13 cellular contexts compared by ENCODE assay signal in the genomic region with DNA sequence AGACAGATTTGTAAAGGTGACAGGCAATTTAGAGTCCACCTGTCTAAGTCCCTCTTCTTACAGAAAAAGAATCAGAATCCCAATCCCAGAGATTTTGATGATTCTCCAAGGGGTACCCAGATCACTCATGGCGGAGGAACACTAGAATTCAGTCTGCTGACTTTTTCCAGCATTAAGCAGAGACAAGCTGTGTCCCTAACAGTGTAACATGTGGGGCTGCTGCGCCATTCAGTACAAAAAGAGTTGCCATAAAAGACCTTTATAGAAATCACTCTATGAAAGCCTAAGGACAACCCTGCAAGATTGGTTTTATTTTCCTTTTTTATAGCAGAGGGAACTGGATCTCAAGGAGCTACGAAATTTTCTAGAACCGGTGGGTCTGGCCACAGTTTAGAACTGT. TPM values are rescaled to one million over a fixed set of nuclear protein-coding genes. Genes with fewer than 3 reads are reported as not detected.
A peak's percentile ranks its signal among the peaks of the same experiment; 100 is the strongest.
DNase-seq lines count a peak whose midpoint lies in the region; ATAC-seq, FAIRE-seq and TF ChIP-seq lines count a peak whose summit lies in the region.
"Had no signal": no experiment of that assay in that cellular context is flagged by ENCODE, and none has a peak within 500 bp of the region (broad histone marks: within the 10 kb centered on the region; RNA-seq: fewer than 3 reads in every experiment).

No MANE protein-coding gene starts in this region.

- H3K27me3 ChIP-seq in GM12878 (replicated peaks in 1 of 2; ENCODE audit: control insufficient read depth in 2 of 2, insufficient read depth in 2 of 2, low read length in 1 of 2) (no peaks in the 10 kb centered on the region), hepatocyte (no peaks in the 10 kb centered on the region)

- RAD21 ChIA-PET in GM12878 (lab: Charles Lee; ENCODE audit: unreplicated experiment): no interaction called here

- H2AFZ ChIP-seq in GM12878 (ENCODE audit: control insufficient read depth, low read depth, low read length) (peak overlapping the region; percentile 50), hepatocyte (no peak overlapping the region)

- no peak for TF ChIP-seq POLR2A in GM12878 (IDR thresholded peaks at IDR 0.05; ENCODE audit: low read depth, low read length)

- peak overlapping the region; percentile 67 for H3K4me3 ChIP-seq in GM12864 (ENCODE audit: low read depth, low read length)
- peak overlapping the region; percentile 80 for H3K4me3 ChIP-seq in GM12878
- no peak overlapping the region for H3K4me3 ChIP-seq in hepatocyte

- H3K4me2 ChIP-seq in GM12878 (ENCODE audit: control insufficient read depth, insufficient read depth) (peak overlapping the region; percentile 66), hepatocyte (no peak overlapping the region)

- CTCF ChIA-PET in GM12878 (lab: Yijun Ruan, JAX): interaction anchor here (1.2 kb wide), 1 partner anchor 66 kb away, joined by 4 read pairs; no protein-coding TSS in a partner anchor

- ATAC-seq in GM21619 (IDR thresholded peaks at IDR 0.05; ENCODE audit: unreplicated experiment) (peak; percentile 12), GM12878 (peak; percentile 54), HG03565 (IDR thresholded peaks at IDR 0.05; ENCODE audit: unreplicated experiment) (no peak)
- ATAC-seq: HCT116 had no signal

- H3K9me3 ChIP-seq in GM12878 (replicated peaks; ENCODE audit: control insufficient read depth, insufficient read depth, low read length) (peaks cover 6% of the 10 kb centered on the region; the same call in 1 of the 3 replicates), hepatocyte (ENCODE audit: low read depth) (no peaks in the 10 kb centered on the region)

- intact Hi-C loops in GM12878 (cut with micrococcal nuclease; ENCODE audit: unreplicated experiment): no loop called here

- SMC1A ChIA-PET in GM12878 (lab: Charles Lee; ENCODE audit: uncharacterized antibody, unreplicated experiment): interaction anchor here (0.8 to 1.3 kb wide), 2 partner anchors 153 to 239 kb away, joined by 3 to 4 read pairs; no protein-coding TSS in a partner anchor

- TF ChIP-seq CTCF in GM12864 (IDR thresholded peaks at IDR 0.05; ENCODE audit: low read depth, low read length, missing control alignments) (no peak), GM12878 (IDR thresholded peaks at IDR 0.05 in 2 of 3, conservative IDR thresholded peaks at IDR 0.05 in 1 of 3; ENCODE audit: control insufficient read depth in 2 of 3, extremely low read depth in 1 of 3, insufficient read depth in 1 of 3, low read depth in 3 of 3, low read length in 3 of 3) (no peak), hepatocyte (IDR thresholded peaks at IDR 0.05; ENCODE audit: poor library complexity) (no peak)

- in situ Hi-C loops in GM12878 (cut with MboI): no loop called here

- H3K79me2 ChIP-seq in GM12878 (ENCODE audit: control insufficient read depth, insufficient read depth, low read length) (peaks cover 26% of the 10 kb centered on the region), hepatocyte (no peaks in the 10 kb centered on the region)

- no peak for TF ChIP-seq EP300 in GM12878 (IDR thresholded peaks at IDR 0.05; ENCODE audit: borderline replicate concordance in 1 of 2, control insufficient read depth in 1 of 2, low read depth in 2 of 2, low read length in 2 of 2)

- TF ChIP-seq RAD21 in GM12878 (IDR thresholded peaks at IDR 0.05; ENCODE audit: insufficient read depth, low read depth, low read length): no peak

- H4K20me1 ChIP-seq in GM12878 (ENCODE audit: control insufficient read depth, insufficient read depth): no peaks in the 10 kb centered on the region
- H4K20me1 ChIP-seq in hepatocyte (ENCODE audit: insufficient read depth, poor library complexity, severe bottlenecking): no peaks in the 10 kb centered on the region

- H3K27ac ChIP-seq in GM12878 (ENCODE audit: control insufficient read depth, insufficient read depth): peak overlapping the region; percentile 63
- no peak overlapping the region for H3K27ac ChIP-seq in hepatocyte

- no peaks in the 10 kb centered on the region; the same call in 1 of the 2 replicates for H3K4me1 ChIP-seq in GM12878 (ENCODE audit: control insufficient read depth, insufficient read depth, low read length)
- H3K4me1 ChIP-seq in hepatocyte (ENCODE audit: insufficient read depth): peaks cover 3% of the 10 kb centered on the region

- H3K9ac ChIP-seq in GM12878 (ENCODE audit: control insufficient read depth, insufficient read depth, low read length): peak overlapping the region; percentile 72

- BruUV-seq in GM12878 (replicated peaks; lab: Mats Ljungman, UMichigan): no TSS peak

- 0% methylated on average over 4 of the region's 4 CpGs for WGBS in GM12878 (ENCODE audit: insufficient coverage, insufficient replicate concordance, low lambda C conversion rate, missing lambda C conversion rate)
- 86% methylated on average over 4 of the region's 4 CpGs for WGBS in hepatocyte (ENCODE audit: low lambda C conversion rate, missing lambda C conversion rate)

- H3K36me3 ChIP-seq in GM12878 (ENCODE audit: control insufficient read depth in 2 of 2, insufficient read depth in 2 of 2, low read length in 1 of 2) (no peaks in the 10 kb centered on the region; a peak in 1 of 4 replicates), hepatocyte (replicated peaks; ENCODE audit: insufficient read depth, low read depth) (no peaks in the 10 kb centered on the region)

- FAIRE-seq in GM12878 (lab: Jason Lieb, UNC): no peak
- FAIRE-seq: RCC 7860 had no signal

- POLR2A ChIA-PET in GM12878 (lab: Charles Lee): no interaction called here

- no peaks in the 10 kb centered on the region for H3K9me2 ChIP-seq in hepatocyte (replicated peaks; ENCODE audit: insufficient read depth)

- DNase-seq in GM12864 (ENCODE audit: low read depth) (no peak), GM12878 (ENCODE audit: low read depth, low spot score) (no peak), pons (ENCODE audit: low spot score) (peak; percentile 9), OCI-M2 (lab: John Stamatoyannopoulos, UW; ENCODE audit: unreplicated experiment) (no peak), hepatocyte (ENCODE audit: low spot score) (no peak), cerebellar cortex (ENCODE audit: low spot score) (no peak)
- DNase-seq: DMS53 had no signal

TF ChIP-seq in GM12878, 131 proteins besides CTCF, POLR2A, EP300 and RAD21 (continues in another document):
- TF ChIP-seq SMAD5 (IDR thresholded peaks at IDR 0.05; ENCODE audit: low read depth) (no peak), SPI1 (IDR thresholded peaks at IDR 0.05; ENCODE audit: borderline replicate concordance, insufficient read depth, low read depth, low read length) (no peak)

RNA-seq across cellular contexts. Expression of gene GIMAP7, which starts 0.6 kb away (rescaled TPM):
- total RNA-seq in GM12878 (2013; cell fraction: nucleolus; rRNA removed): 0.42 TPM in 1 of 2 replicates, not detected in the other
- total RNA-seq in GM12878 (2014; rRNA removed) (2.7 and 2.8 TPM in 2 replicates), GM12878 (2014; rRNA removed; fragmentation: Illumina TruSeq; extraction: Trizol) (4.5 and 5.1 TPM in 2 replicates), GM12878 (2021) (3.4 and 3.9 TPM in 2 replicates), hepatocyte (0.12 and 0.33 TPM in 2 replicates)
- polyA plus RNA-seq in GM12878 (2011; ENCODE audit: low read depth): 6.3 TPM
- polyA plus RNA-seq in GM12878 (2011; rRNA removed) (4.9 and 7.4 TPM in 2 replicates), GM12878 (2014; fragmentation: Illumina TruSeq; extraction: Trizol) (7.4 and 10.2 TPM in 2 replicates), GM12878 (2014; fragmentation: Nextera tagmentation; extraction: Ambion mirVana) (10 to 100 TPM; 14.1 to 16.6 TPM), GM12878 (2014; rRNA removed) (3.5 and 3.7 TPM in 2 replicates), GM12878 (2016; fragmentation: Nextera tagmentation; extraction: Ambion mirVana) (1 to 10 TPM; 5.8 to 6.8 TPM), hepatocyte (0.19 and 0.28 TPM in 2 replicates)
- 4.9 and 5.4 TPM in 2 replicates for polyA plus RNA-seq in GM12878 (2011; cell fraction: cytosol; rRNA removed)
- 3.0 and 3.2 TPM in 2 replicates for polyA plus RNA-seq in GM12878 (2011; cell fraction: nucleus; rRNA removed)
- polyA plus RNA-seq in GM12878 (2012): 7.0 and 9.8 TPM in 2 replicates
- polyA minus RNA-seq in GM12878 (2011; rRNA and poly(A)+ RNA removed): 3.1 and 4.6 TPM in 2 replicates
- 2.0 and 2.5 TPM in 2 replicates for polyA minus RNA-seq in GM12878 (2011; cell fraction: cytosol; rRNA and poly(A)+ RNA removed)
- polyA minus RNA-seq in GM12878 (2011; cell fraction: nucleus; rRNA and poly(A)+ RNA removed): 1.9 and 2.1 TPM in 2 replicates
- total RNA-seq: fibroblast of lung had no signal
- polyA plus RNA-seq: fibroblast of lung, neural cell had no signal

RNA-seq across cellular contexts. Expression of gene GIMAP4, which starts 51.9 kb away (rescaled TPM):
- 0.32 and 0.33 TPM in 2 replicates for total RNA-seq in GM12878 (2013; cell fraction: nucleolus; rRNA removed)
- total RNA-seq in GM12878 (2014; rRNA removed) (0.11 and 0.98 TPM in 2 replicates), GM12878 (2014; rRNA removed; fragmentation: Illumina TruSeq; extraction: Trizol) (0.28 and 0.40 TPM in 2 replicates), GM12878 (2021) (0.54 and 1.0 TPM in 2 replicates), hepatocyte (0.63 and 1.8 TPM in 2 replicates)
- polyA plus RNA-seq in GM12878 (2011; ENCODE audit: low read depth): 1.4 TPM
- polyA plus RNA-seq in GM12878 (2011; rRNA removed) (1.5 and 2.5 TPM in 2 replicates), GM12878 (2014; fragmentation: Illumina TruSeq; extraction: Trizol) (0.43 and 1.5 TPM in 2 replicates), GM12878 (2014; fragmentation: Nextera tagmentation; extraction: Ambion mirVana) (under 1 TPM in 1 of 2 experiments, not detected in 1; 0.29 TPM), GM12878 (2014; rRNA removed) (0.06 and 0.65 TPM in 2 replicates), GM12878 (2016; fragmentation: Nextera tagmentation; extraction: Ambion mirVana) (under 1 TPM; 0.11 to 0.32 TPM), hepatocyte (not detected in 2 replicates)
- polyA plus RNA-seq in GM12878 (2011; cell fraction: cytosol; rRNA removed): 0.77 and 1.6 TPM in 2 replicates
- 0.38 and 0.54 TPM in 2 replicates for polyA plus RNA-seq in GM12878 (2011; cell fraction: nucleus; rRNA removed)
- polyA plus RNA-seq in GM12878 (2012): 1.7 and 3.5 TPM in 2 replicates
- polyA minus RNA-seq in GM12878 (2011; rRNA and poly(A)+ RNA removed): 0.77 and 1.5 TPM in 2 replicates
- 0.94 TPM in 1 of 2 replicates, not detected in the other for polyA minus RNA-seq in GM12878 (2011; cell fraction: cytosol; rRNA and poly(A)+ RNA removed)
- 0.73 TPM in 1 of 2 replicates, not detected in the other for polyA minus RNA-seq in GM12878 (2011; cell fraction: nucleus; rRNA and poly(A)+ RNA removed)
- total RNA-seq: fibroblast of lung had no signal
- polyA plus RNA-seq: fibroblast of lung, neural cell had no signal
